In genomic region chr1:22132517-22133235, GRCh38 we compare ENCODE assay signal across 11 cellular contexts. TPM values are rescaled to one million over a fixed set of nuclear protein-coding genes. Genes with fewer than 3 reads are reported as not detected.
DNase-seq lines count a peak whose midpoint lies in the region; TF ChIP-seq lines count a peak whose summit lies in the region.
"Had no signal": no experiment of that assay in that cellular context is flagged by ENCODE, and none has a peak within 500 bp of the region (broad histone marks: within the 10 kb centered on the region; RNA-seq: fewer than 3 reads in every experiment).

No MANE protein-coding gene starts in this region.

- H3K27ac Mint-ChIP-seq in chondrocyte (ENCODE audit: unreplicated experiment) (peak overlapping the region; percentile 45), Caco-2 (ENCODE audit: unreplicated experiment) (no peak overlapping the region)

- peak; percentile 73 for DNase-seq in ELR (ENCODE audit: low read depth)
- peak; percentile 28 to 88 for DNase-seq in NCI-H446 (lab: John Stamatoyannopoulos, UW)
- DNase-seq in chondrocyte (ENCODE audit: low spot score) = no peak
- DNase-seq in ovary = peak; percentile 50 to 67 (median 56)
- DNase-seq in hippocampal formation (lab: John Stamatoyannopoulos, UW) = no peak
- DNase-seq in GM20000 (ENCODE audit: low spot score) = no peak
- no peak for DNase-seq in GM10248 (ENCODE audit: extremely low spot score)
- no peak for DNase-seq in Caco-2
- DNase-seq: activated gamma-delta T cell, dorsolateral prefrontal cortex had no signal

- TF ChIP-seq CTCF in chondrocyte (IDR thresholded peaks at IDR 0.05) = no peak
- no peak for TF ChIP-seq CTCF in ovary (IDR thresholded peaks at IDR 0.05)
- no peak for TF ChIP-seq CTCF in GM20000 (IDR thresholded peaks at IDR 0.05; ENCODE audit: extremely low read depth, missing control alignments)
- TF ChIP-seq CTCF in GM10248 (IDR thresholded peaks at IDR 0.05; ENCODE audit: control extremely low read depth, extremely low read depth, low read depth, missing control alignments) = no peak
- no peak for TF ChIP-seq CTCF in Caco-2 (IDR thresholded peaks at IDR 0.05; ENCODE audit: insufficient read depth in 1 of 2, low read depth in 1 of 2, low read length in 1 of 2, severe bottlenecking in 1 of 2, unreplicated experiment in 1 of 2)

- H3K9me3 Mint-ChIP-seq in chondrocyte (ENCODE audit: low read depth) (no peaks in the 10 kb centered on the region), Caco-2 (ENCODE audit: unreplicated experiment) (no peaks in the 10 kb centered on the region)

- H3K36me3 ChIP-seq in ovary (no peaks in the 10 kb centered on the region), Caco-2 (ENCODE audit: control insufficient read depth, insufficient read depth, low read length) (no peaks in the 10 kb centered on the region)

- intact Hi-C loops in ovary (cut with DNase I) = loop anchor here in 1 of 4 donors (10.0 kb wide), 1 partner anchor 142 kb away; no protein-coding TSS in a partner anchor
- intact Hi-C loops in Caco-2 (cut with micrococcal nuclease; ENCODE audit: unreplicated experiment) = loop anchor here (1.0 to 5.0 kb wide), 2 partner anchors 145 to 284 kb away; no protein-coding TSS in a partner anchor

- H3K27me3 ChIP-seq in ovary (no peaks in the 10 kb centered on the region), Caco-2 (replicated peaks; ENCODE audit: control insufficient read depth, insufficient read depth, low read length) (no peaks in the 10 kb centered on the region; the same call in 1 of the 2 replicates)

- TF ChIP-seq POLR2A in ovary (IDR thresholded peaks at IDR 0.05) = no peak

- 49 to 58% (median 53%) methylated on average over 15 of the region's 15 CpGs for WGBS in ovary, 3 donors

- no peaks in the 10 kb centered on the region for H3K27me3 Mint-ChIP-seq in chondrocyte (ENCODE audit: low read depth)
- no peaks in the 10 kb centered on the region for H3K27me3 Mint-ChIP-seq in Caco-2 (ENCODE audit: insufficient read depth, unreplicated experiment)

- H3K4me1 Mint-ChIP-seq in chondrocyte (ENCODE audit: low read depth) (peaks cover 20% of the 10 kb centered on the region), Caco-2 (ENCODE audit: low read depth, unreplicated experiment) (no peaks in the 10 kb centered on the region)

- H3K27ac ChIP-seq in ovary = no peak overlapping the region
- H3K27ac ChIP-seq: dorsolateral prefrontal cortex had no signal

- no peak for TF ChIP-seq EP300 in ovary (IDR thresholded peaks at IDR 0.05)

- no peak overlapping the region for H3K4me3 Mint-ChIP-seq in chondrocyte (ENCODE audit: unreplicated experiment)
- H3K4me3 Mint-ChIP-seq in Caco-2 (ENCODE audit: unreplicated experiment) = no peak overlapping the region

- CTCF ChIA-PET in GM10248 (lab: Yijun Ruan, JAX) (interaction anchor here (0.9 to 6.3 kb wide), 12 partner anchors 8 to 510 kb away, joined by 3 to 49 read pairs (median 4); no protein-coding TSS in a partner anchor), Caco-2 (lab: Charles Lee) (interaction anchor here (0.6 kb wide), 1 partner anchor 282 kb away, joined by 3 read pairs; no protein-coding TSS in a partner anchor)

- H3K4me3 ChIP-seq in ovary = no peak overlapping the region
- H3K4me3 ChIP-seq in Caco-2 (ENCODE audit: low read depth, low read length) = no peak overlapping the region
- H3K4me3 ChIP-seq: dorsolateral prefrontal cortex, smooth muscle cell had no signal

- H3K4me1 ChIP-seq in ovary (ENCODE audit: insufficient read depth) (peaks cover 14% of the 10 kb centered on the region), Caco-2 (no peaks in the 10 kb centered on the region)

- no peaks in the 10 kb centered on the region for H3K36me3 Mint-ChIP-seq in chondrocyte (ENCODE audit: low read depth)
- H3K36me3 Mint-ChIP-seq in Caco-2 (ENCODE audit: insufficient read depth, unreplicated experiment) = peaks cover 13% of the 10 kb centered on the region

- H3K9me3 ChIP-seq in ovary (no peaks in the 10 kb centered on the region), Caco-2 (no peaks in the 10 kb centered on the region)

- no TSS peak for BruUV-seq in Caco-2 (replicated peaks; lab: Mats Ljungman, UMichigan)

- POLR2A ChIA-PET in GM10248 (lab: Yijun Ruan, JAX) = no interaction called here
- POLR2A ChIA-PET in Caco-2 (lab: Charles Lee) = no interaction called here

RNA-seq across cellular contexts. Expression of gene WNT4, which starts 10.2 kb away (rescaled TPM):
- 0.05 to 0.46 TPM (median 0.08 TPM) in 3 replicates for total RNA-seq in chondrocyte
- total RNA-seq in ovary = 100 to 1,000 TPM in 1 of 7 donors, 10 to 100 TPM in 5, 1 to 10 TPM in 1; 3.7 to 125 (median 23.7) TPM
- 1 to 10 TPM; 3.8 to 5.6 TPM for polyA plus RNA-seq in ovary
- 0.21 and 0.79 TPM in 2 replicates for total RNA-seq in Caco-2 (2022)

Comparison
In these comparisons a context has a peak if more than half of its experiments do, and no peak if none do; other contexts are left out.
1. DNase-seq: peak in ELR (single experiment), NCI-H446 (2 of 2) and ovary (5 of 5); none in chondrocyte (single experiment), hippocampal formation (0 of 2), GM20000 (single experiment), GM10248 (single experiment) and Caco-2 (0 of 2).